ENCODE assay signal across 9 cellular contexts in the genomic region with DNA sequence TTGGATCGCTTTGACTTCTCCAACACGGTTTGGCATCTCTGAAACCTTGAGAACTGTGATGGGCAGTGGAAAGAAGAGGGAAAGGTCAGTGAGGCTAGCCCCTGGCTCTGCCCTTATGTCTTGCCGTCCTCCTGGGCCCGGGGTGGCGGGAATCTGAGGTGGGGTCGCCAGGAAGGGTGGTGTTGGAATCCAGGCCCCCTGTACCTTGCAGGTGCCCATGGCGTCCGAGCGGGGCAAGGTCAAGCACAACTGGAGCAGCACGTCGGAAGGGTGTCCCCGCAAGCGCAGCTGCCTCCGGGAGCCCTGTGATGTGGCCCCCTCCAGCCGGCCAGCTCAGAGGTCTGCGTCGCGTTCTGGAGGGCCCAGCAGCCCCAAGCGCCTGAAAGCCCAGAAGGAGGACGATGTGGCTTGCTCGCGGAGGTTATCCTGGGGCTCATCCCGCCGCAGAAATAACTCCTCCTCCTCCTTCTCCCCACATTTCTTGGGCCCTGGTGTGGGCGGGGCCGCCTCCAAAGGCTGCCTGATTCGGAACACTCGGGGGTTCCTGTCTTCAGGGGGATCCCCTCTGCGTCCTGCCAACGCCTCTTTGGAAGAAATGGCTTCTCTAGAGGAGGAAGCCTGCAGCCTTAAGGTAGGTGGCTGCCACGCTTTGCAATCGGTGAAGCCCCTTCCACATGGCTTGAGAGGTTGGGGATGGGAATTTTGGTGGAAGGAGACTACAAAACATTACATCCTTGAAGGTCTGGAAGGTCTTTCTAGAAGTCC. TPM values are rescaled to one million over a fixed set of nuclear protein-coding genes. Genes with fewer than 3 reads are reported as not detected.
DNase-seq lines count a peak whose midpoint lies in the region; ATAC-seq and TF ChIP-seq lines count a peak whose summit lies in the region.
"Had no signal": no experiment of that assay in that cellular context is flagged by ENCODE, and none has a peak within 500 bp of the region (broad histone marks: within the 10 kb centered on the region; RNA-seq: fewer than 3 reads in every experiment).

No MANE protein-coding gene starts in this region.

- H3K36me3 Mint-ChIP-seq in endothelial cell (ENCODE audit: low read depth, unreplicated experiment): peaks cover 25% of the 10 kb centered on the region

- peaks cover 48% of the 10 kb centered on the region for H3K79me2 ChIP-seq in Karpas-422 (ENCODE audit: low read length)

- H3K27ac Mint-ChIP-seq in endothelial cell (ENCODE audit: unreplicated experiment): peak overlapping the region; percentile 18
- peak overlapping the region; percentile 97 for H3K27ac Mint-ChIP-seq in stimulated activated naive CD8-positive, alpha-beta T cell treated with anti-CD3 and anti-CD28 coated beads, Interleukin-15, amount 100 ng/mL, for 72 hours

- peak overlapping the region; percentile 76 for H3K27ac ChIP-seq in Karpas-422 (ENCODE audit: low read length)

- peaks cover 27% of the 10 kb centered on the region for H3K4me1 Mint-ChIP-seq in endothelial cell (ENCODE audit: unreplicated experiment)
- H3K4me1 Mint-ChIP-seq in stimulated activated naive CD8-positive, alpha-beta T cell treated with anti-CD3 and anti-CD28 coated beads, Interleukin-15, amount 100 ng/mL, for 72 hours: peaks cover 57% of the 10 kb centered on the region

- H3K4me3 Mint-ChIP-seq in endothelial cell (ENCODE audit: unreplicated experiment): peak overlapping the region; percentile 93
- peak overlapping the region; percentile 99 to 100 for H3K4me3 Mint-ChIP-seq in stimulated activated naive CD8-positive, alpha-beta T cell treated with anti-CD3 and anti-CD28 coated beads, Interleukin-15, amount 100 ng/mL, for 72 hours

- no peaks in the 10 kb centered on the region for H3K27me3 ChIP-seq in Karpas-422 (ENCODE audit: low read length)

- peaks cover 4% of the 10 kb centered on the region for H3K9me3 Mint-ChIP-seq in endothelial cell (ENCODE audit: unreplicated experiment)
- H3K9me3 Mint-ChIP-seq in stimulated activated naive CD8-positive, alpha-beta T cell treated with anti-CD3 and anti-CD28 coated beads, Interleukin-15, amount 100 ng/mL, for 72 hours: peaks cover 19 to 28% of the 10 kb centered on the region in 2 donors

- H3K9me2 ChIP-seq in Karpas-422 (replicated peaks; ENCODE audit: insufficient read depth, low read length): no peaks in the 10 kb centered on the region

- peak; percentile 45 for ATAC-seq in stimulated activated naive CD8-positive, alpha-beta T cell treated with anti-CD3 and anti-CD28 coated beads, Interleukin-15, amount 100 ng/mL, for 72 hours
- ATAC-seq in GM21576 (IDR thresholded peaks at IDR 0.05; ENCODE audit: unreplicated experiment): no peak

- H3K4me2 ChIP-seq in Karpas-422 (ENCODE audit: low read depth, low read length, poor library complexity, severe bottlenecking): peak overlapping the region; percentile 78

- H3K36me3 ChIP-seq in Karpas-422 (ENCODE audit: insufficient read depth, low read length): peaks cover 20% of the 10 kb centered on the region

- peak overlapping the region; percentile 18; the same call in 1 of the 2 replicates for H2AFZ ChIP-seq in Karpas-422 (ENCODE audit: low read length)

- no peak for TF ChIP-seq CTCF in endothelial cell (IDR thresholded peaks at IDR 0.05; ENCODE audit: unreplicated experiment)

- peak overlapping the region; percentile 97 for H3K9ac ChIP-seq in Karpas-422 (ENCODE audit: low read length)

- peaks cover 8% of the 10 kb centered on the region for H3K9me3 ChIP-seq in Karpas-422 (ENCODE audit: low read length)

- peaks cover 3% of the 10 kb centered on the region; the same call in 1 of the 2 replicates for H4K20me1 ChIP-seq in Karpas-422 (ENCODE audit: insufficient read depth, low read depth, low read length)

- DNase-seq in GM03348 (ENCODE audit: low spot score): peak; percentile 66
- DNase-seq in Karpas-422: peak; percentile 72
- peak; percentile 25 to 44 for DNase-seq in activated CD8-positive, alpha-beta memory T cell treated with anti-CD3 and anti-CD28 coated beads for 4 hours (ENCODE audit: low read depth in 2 of 2)
- DNase-seq in endothelial cell (ENCODE audit: low spot score): peak; percentile 16
- peak; percentile 31 for DNase-seq in myocyte (ENCODE audit: low read depth)
- DNase-seq in stimulated activated naive CD8-positive, alpha-beta T cell treated with anti-CD3 and anti-CD28 coated beads, Interleukin-15, amount 100 ng/mL, for 72 hours: peak; percentile 49 to 71
- no peak for DNase-seq in NCI-H774 (lab: John Stamatoyannopoulos, UW)

- H3K4me3 ChIP-seq in Karpas-422 (ENCODE audit: low read length): peak overlapping the region; percentile 95

- peaks cover 3% of the 10 kb centered on the region for H3K27me3 Mint-ChIP-seq in endothelial cell (ENCODE audit: unreplicated experiment)
- no peaks in the 10 kb centered on the region for H3K27me3 Mint-ChIP-seq in stimulated activated naive CD8-positive, alpha-beta T cell treated with anti-CD3 and anti-CD28 coated beads, Interleukin-15, amount 100 ng/mL, for 72 hours

- peaks cover 27% of the 10 kb centered on the region for H3K4me1 ChIP-seq in Karpas-422 (ENCODE audit: low read length)

RNA-seq across cellular contexts. Expression of a gene that starts 0.9 kb away (rescaled TPM):
- total RNA-seq in Karpas-422 (2014; rRNA removed; shearing (Covaris generic); ENCODE audit: low replicate concordance): 17.6 and 20.8 TPM in 2 replicates
- total RNA-seq in endothelial cell (ENCODE audit: unreplicated experiment) (41.2 TPM), myocyte (6.9 and 8.9 TPM in 2 replicates)
- 24.2 TPM for polyA plus RNA-seq in myocyte (2012)

RNA-seq across cellular contexts. Expression of a gene that starts 43.6 kb away (rescaled TPM):
- total RNA-seq in Karpas-422 (2014; rRNA removed; shearing (Covaris generic); ENCODE audit: low replicate concordance): 1.1 TPM in 1 of 2 replicates, not detected in the other
- total RNA-seq in endothelial cell (ENCODE audit: unreplicated experiment): 0.62 TPM
- total RNA-seq in myocyte: not detected in 2 replicates
- polyA plus RNA-seq in myocyte (2012): 0.23 TPM
- total RNA-seq: activated CD8-positive, alpha-beta memory T cell treated with anti-CD3 and anti-CD28 coated beads for 36 hours had no signal
